ENCODE assay signal across 8 cellular contexts in the genomic region with DNA sequence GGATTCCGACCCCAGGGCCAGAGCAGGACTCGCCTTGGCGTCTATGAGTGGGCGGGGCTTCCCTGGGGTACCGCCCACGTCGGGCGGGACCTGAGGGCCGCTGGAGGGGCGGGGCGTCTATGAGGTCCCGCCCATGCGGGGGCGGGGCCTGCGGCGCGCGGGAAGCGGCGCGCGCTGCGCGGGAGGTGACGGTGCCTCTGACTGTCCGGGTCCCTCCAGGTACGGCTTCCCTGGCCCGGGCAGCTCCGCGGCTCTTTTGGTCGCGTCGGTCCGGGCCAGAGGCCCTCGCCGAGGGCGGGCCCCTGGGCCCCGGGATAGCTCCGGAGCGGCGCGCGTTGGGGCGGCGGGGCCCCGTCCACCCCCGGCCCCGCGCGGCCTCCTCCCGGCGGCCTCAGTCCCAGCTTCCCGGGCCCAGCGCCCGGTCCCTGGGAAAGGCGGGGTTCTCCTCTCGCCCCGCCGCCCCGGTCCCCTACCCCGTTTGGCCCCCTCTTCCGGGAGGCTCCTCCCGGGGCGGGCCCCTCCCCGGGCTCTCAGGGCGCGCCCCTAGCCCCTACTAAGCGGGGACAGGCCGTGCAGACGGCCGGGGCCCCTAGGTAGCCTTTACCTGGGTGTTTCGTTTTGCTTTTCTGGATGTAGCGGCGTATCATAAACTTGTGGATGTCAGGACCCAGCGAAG. TPM values are rescaled to one million over a fixed set of nuclear protein-coding genes. Genes with fewer than 3 reads are reported as not detected.
DNase-seq lines count a peak whose midpoint lies in the region; ATAC-seq and TF ChIP-seq lines count a peak whose summit lies in the region.

A gene (plus strand): TSS at position 160 of the 676 bp plus-strand sequence. CDS start 745 bp downstream, outside the sequence.

- H3K4me1 ChIP-seq in DOHH2 (ENCODE audit: control insufficient read depth, low read length) (peaks cover 8% of the 10 kb centered on the region), RWPE2 (ENCODE audit: insufficient read depth, poor library complexity, severe bottlenecking) (no peaks in the 10 kb centered on the region), neural progenitor cell (no peaks in the 10 kb centered on the region)

- H3K79me2 ChIP-seq in DOHH2 (ENCODE audit: control insufficient read depth, low read length): peaks cover 23% of the 10 kb centered on the region
- H3K79me2 ChIP-seq in neural progenitor cell (ENCODE audit: low read depth): peaks cover 4% of the 10 kb centered on the region

- H3K27me3 Mint-ChIP-seq in neural progenitor cell (ENCODE audit: insufficient read depth, low read depth): no peaks in the 10 kb centered on the region
- H3K27me3 Mint-ChIP-seq in stimulated activated naive CD8-positive, alpha-beta T cell treated with anti-CD3 and anti-CD28 coated beads, Interleukin-15, amount 100 ng/mL, for 72 hours: no peaks in the 10 kb centered on the region

- peak within 1 kb of the TSS; percentile 31; the same call in 1 of the 2 replicates for H3K27ac ChIP-seq in DOHH2 (ENCODE audit: low read depth, low read length)
- peak within 1 kb of the TSS; percentile 77 for H3K27ac ChIP-seq in KOPT-K1 (ENCODE audit: low read depth, low read length, poor library complexity, severe bottlenecking)
- H3K27ac ChIP-seq in RWPE2 (ENCODE audit: poor library complexity, severe bottlenecking): peak within 1 kb of the TSS; percentile 33
- H3K27ac ChIP-seq in neural progenitor cell: no peak within 1 kb of the TSS

- no peaks in the 10 kb centered on the region for H3K27me3 ChIP-seq in DOHH2 (ENCODE audit: control insufficient read depth, low read length)
- H3K27me3 ChIP-seq in RWPE2 (ENCODE audit: insufficient read depth, poor library complexity, severe bottlenecking): no peaks in the 10 kb centered on the region
- H3K27me3 ChIP-seq in neural progenitor cell: peaks cover 9% of the 10 kb centered on the region

- no peaks in the 10 kb centered on the region for H3F3A ChIP-seq in DOHH2 (ENCODE audit: control insufficient read depth, insufficient read depth)
- H3F3A ChIP-seq in neural progenitor cell (ENCODE audit: low read depth): peaks cover 22% of the 10 kb centered on the region

- H3K36me3 ChIP-seq in DOHH2 (ENCODE audit: control insufficient read depth, low read length) (peaks cover 38% of the 10 kb centered on the region), KOPT-K1 (ENCODE audit: insufficient read depth, low read length) (peaks cover 42% of the 10 kb centered on the region), RWPE2 (ENCODE audit: low read depth) (peaks cover 29% of the 10 kb centered on the region), neural progenitor cell (no peaks in the 10 kb centered on the region)

- peak within 1 kb of the TSS; percentile 65 for H3K4me2 ChIP-seq in DOHH2 (ENCODE audit: low read length)
- H3K4me2 ChIP-seq in neural progenitor cell: peak within 1 kb of the TSS; percentile 99

- peak within 1 kb of the TSS; percentile 90 for H3K4me3 Mint-ChIP-seq in neural progenitor cell
- H3K4me3 Mint-ChIP-seq in stimulated activated naive CD8-positive, alpha-beta T cell treated with anti-CD3 and anti-CD28 coated beads, Interleukin-15, amount 100 ng/mL, for 72 hours: peak within 1 kb of the TSS; percentile 77 to 79

- peak within 1 kb of the TSS; percentile 82 for H2AFZ ChIP-seq in neural progenitor cell (replicated peaks)

- ATAC-seq in GM21723 (IDR thresholded peaks at IDR 0.05; ENCODE audit: unreplicated experiment) (peak; percentile 91), RWPE2 (ENCODE audit: low read depth) (peak; percentile 84)
- ATAC-seq in stimulated activated naive CD8-positive, alpha-beta T cell treated with anti-CD3 and anti-CD28 coated beads, Interleukin-15, amount 100 ng/mL, for 72 hours: peak; percentile 95

- no peak for TF ChIP-seq CTCF in DOHH2 (IDR thresholded peaks at IDR 0.05; ENCODE audit: low read depth, low read length, poor library complexity, severe bottlenecking)
- no peak for TF ChIP-seq CTCF in RWPE2 (IDR thresholded peaks at IDR 0.05; ENCODE audit: poor library complexity, severe bottlenecking)
- TF ChIP-seq CTCF in neural progenitor cell (IDR thresholded peaks at IDR 0.05): no peak

- H4K20me1 ChIP-seq in DOHH2 (ENCODE audit: control insufficient read depth, insufficient read depth, low read depth, low read length): no peaks in the 10 kb centered on the region
- peaks cover 3% of the 10 kb centered on the region for H4K20me1 ChIP-seq in neural progenitor cell (ENCODE audit: low read depth)

- H3K4me3 ChIP-seq in DOHH2 (ENCODE audit: low read length) (peak within 1 kb of the TSS; percentile 79), RWPE2 (ENCODE audit: severe bottlenecking) (peak within 1 kb of the TSS; percentile 81), neural progenitor cell (peak within 1 kb of the TSS; percentile 93)

- no peak within 1 kb of the TSS for H3K27ac Mint-ChIP-seq in neural progenitor cell
- H3K27ac Mint-ChIP-seq in stimulated activated naive CD8-positive, alpha-beta T cell treated with anti-CD3 and anti-CD28 coated beads, Interleukin-15, amount 100 ng/mL, for 72 hours: peak within 1 kb of the TSS; percentile 88 to 89

- H3K9me2 ChIP-seq in DOHH2 (replicated peaks; ENCODE audit: control insufficient read depth, low read length): no peaks in the 10 kb centered on the region

- peaks cover 15% of the 10 kb centered on the region for H3K4me1 Mint-ChIP-seq in neural progenitor cell
- H3K4me1 Mint-ChIP-seq in stimulated activated naive CD8-positive, alpha-beta T cell treated with anti-CD3 and anti-CD28 coated beads, Interleukin-15, amount 100 ng/mL, for 72 hours: peaks cover 32% of the 10 kb centered on the region

- DNase-seq in RWPE2 (ENCODE audit: low spot score) (peak; percentile 76), fibroblast of the conjunctiva (ENCODE audit: low read depth) (peak; percentile 54), neural progenitor cell (ENCODE audit: low spot score) (peak; percentile 92)
- peak; percentile 77 for DNase-seq in activated T-helper 9 cell treated with anti-CD3 and anti-CD28 coated beads, Interleukin-2, amount 50 U/mL, for 16 hours (ENCODE audit: low read depth)
- DNase-seq in stimulated activated naive CD8-positive, alpha-beta T cell treated with anti-CD3 and anti-CD28 coated beads, Interleukin-15, amount 100 ng/mL, for 72 hours: peak; percentile 86 to 89

- H3K9me3 ChIP-seq in DOHH2 (ENCODE audit: control insufficient read depth, insufficient read depth, low read length) (no peaks in the 10 kb centered on the region), KOPT-K1 (ENCODE audit: insufficient read depth, low read length, poor library complexity, severe bottlenecking) (no peaks in the 10 kb centered on the region), RWPE2 (ENCODE audit: severe bottlenecking) (no peaks in the 10 kb centered on the region), neural progenitor cell (ENCODE audit: low read depth) (no peaks in the 10 kb centered on the region)

- H3K9ac ChIP-seq in neural progenitor cell: peak within 1 kb of the TSS; percentile 59

- peaks cover 17% of the 10 kb centered on the region for H3K36me3 Mint-ChIP-seq in neural progenitor cell

- H3K9me3 Mint-ChIP-seq in neural progenitor cell: no peaks in the 10 kb centered on the region
- no peaks in the 10 kb centered on the region for H3K9me3 Mint-ChIP-seq in stimulated activated naive CD8-positive, alpha-beta T cell treated with anti-CD3 and anti-CD28 coated beads, Interleukin-15, amount 100 ng/mL, for 72 hours

RNA-seq across cellular contexts. Expression of the gene that starts here (rescaled TPM):
- total RNA-seq in neural progenitor cell (ENCODE audit: low replicate concordance): 19.4 and 26.1 TPM in 2 replicates
